Comparison of ENCODE assay signal across 41 cellular contexts in the genomic region with DNA sequence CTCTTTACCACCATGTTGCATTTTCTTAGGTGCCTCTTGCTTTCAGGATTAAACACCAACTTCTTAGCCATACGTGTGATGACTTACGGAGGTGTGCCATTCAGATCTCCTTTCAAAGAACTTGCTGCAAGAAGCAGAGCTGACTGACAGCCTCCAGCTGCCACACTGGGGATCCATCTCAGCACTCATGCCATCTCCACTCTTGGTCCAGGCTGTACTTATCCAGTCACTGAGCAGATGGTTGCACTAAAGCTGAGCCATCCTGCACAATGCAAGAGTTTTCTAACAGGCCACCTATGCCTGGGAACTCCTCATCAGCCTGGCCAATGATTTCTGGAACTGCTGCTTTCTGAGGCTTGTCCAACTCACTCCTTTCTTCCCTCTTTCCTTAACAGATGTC. TPM values are rescaled to one million over a fixed set of nuclear protein-coding genes. Genes with fewer than 3 reads are reported as not detected.
"Had no signal": no experiment of that assay in that cellular context is flagged by ENCODE, and none has a peak within 500 bp of the region (broad histone marks: within the 10 kb centered on the region; RNA-seq: fewer than 3 reads in every experiment).

No MANE protein-coding gene starts in this region.

- H3K4me1 Mint-ChIP-seq: activated CD4-positive, alpha-beta T cell treated with anti-CD3 and anti-CD28 coated beads, Interleukin-2, amount 10 ng/mL, durations not matched to agents 24 days and 14 days; activated naive CD8-positive, alpha-beta T cell treated with anti-CD3 and anti-CD28 coated beads for 36 hours; activated T-helper 17 cell treated with anti-CD3 and anti-CD28 coated beads, Interleukin-2, amount 50 U/mL, for 72 hours; central memory CD8-positive, alpha-beta T cell; WTC11 had no signal

- H3K4me1 ChIP-seq: body of pancreas, breast epithelium had no signal

- ATAC-seq: activated CD8-positive, alpha-beta T cell treated with anti-CD3 and anti-CD28 coated beads for 36 hours; activated naive CD4-positive, alpha-beta T cell treated with anti-CD3 and anti-CD28 coated beads, Interleukin-2, amount 50 U/mL, for 72 hours; activated T-cell treated with anti-CD3 and anti-CD28 coated beads, Interleukin-2, amount 50 U/mL, for 4 hours; activated T-cell treated with anti-CD3 and anti-CD28 coated beads, Interleukin-2, amount 50 U/mL, for 72 hours; activated T-helper 17 cell treated with anti-CD3 and anti-CD28 coated beads, Interleukin-2, amount 50 U/mL, for 72 hours; body of pancreas; WTC11 had no signal

- H3K27me3 ChIP-seq: adrenal gland, body of pancreas, brain microvascular endothelial cell, breast epithelium, cardiac muscle cell had no signal

- H3K9me3 ChIP-seq: adrenal gland, body of pancreas, breast epithelium had no signal

- FAIRE-seq: astrocyte, TTC549 had no signal

- DNase-seq: activated CD4-positive, alpha-beta memory T cell treated with anti-CD3 and anti-CD28 coated beads for 36 hours; activated CD4-positive, alpha-beta T cell treated with anti-CD3 and anti-CD28 coated beads for 4 hours; activated CD4-positive, alpha-beta T cell treated with anti-CD3 and anti-CD28 coated beads, Interleukin-2, amount 10 ng/mL, durations not matched to agents 24 days and 14 days; activated CD4-positive, alpha-beta T cell treated with anti-CD3 and anti-CD28 coated beads, Interleukin-2, amount 50 U/mL, for 1 hour; activated CD4-positive, alpha-beta T cell treated with anti-CD3 and anti-CD28 coated beads, Interleukin-2, amount 50 U/mL, for 4 hours; activated CD4-positive, CD25-positive, alpha-beta regulatory T cell treated with anti-CD3 and anti-CD28 coated beads, Interleukin-2, amount 50 U/mL, for 72 hours; activated CD8-positive, alpha-beta memory T cell treated with anti-CD3 and anti-CD28 coated beads, Interleukin-2, amount 50 U/mL, for 4 hours; activated CD8-positive, alpha-beta T cell treated with anti-CD3 and anti-CD28 coated beads for 36 hours; activated effector memory CD4-positive, alpha-beta T cell treated with anti-CD3 and anti-CD28 coated beads, Interleukin-2, amount 50 U/mL, for 16 hours; activated gamma-delta T cell treated with Interleukin-2 at 50 U/mL for 16 hours; activated naive CD4-positive, alpha-beta T cell; activated naive CD4-positive, alpha-beta T cell treated with anti-CD3 and anti-CD28 coated beads for 36 hours; activated naive CD4-positive, alpha-beta T cell treated with anti-CD3 and anti-CD28 coated beads, Interleukin-2, amount 50 U/mL, for 16 hours; activated naive CD8-positive, alpha-beta T cell treated with anti-CD3 and anti-CD28 coated beads for 36 hours; activated T-cell treated with anti-CD3 and anti-CD28 coated beads for 4 hours; activated T-cell treated with anti-CD3 and anti-CD28 coated beads, Interleukin-2, amount 50 U/mL, for 1 hour; activated T-cell treated with anti-CD3 and anti-CD28 coated beads, Interleukin-2, amount 50 U/mL, for 4 hours; activated T-cell treated with anti-CD3 and anti-CD28 coated beads, Interleukin-2, amount 50 U/mL, for 72 hours; adrenal gland; amniotic stem cell; aorta; body of pancreas; brain microvascular endothelial cell; caudate nucleus; cerebellar nuclear complex; T-helper 1 cell; T-helper 2 cell; T-helper 9 cell had no signal

- H3K27ac Mint-ChIP-seq: activated CD4-positive, alpha-beta memory T cell treated with anti-CD3 and anti-CD28 coated beads for 36 hours; activated CD4-positive, alpha-beta T cell treated with anti-CD3 and anti-CD28 coated beads, Interleukin-2, amount 10 ng/mL, durations not matched to agents 24 days and 14 days; activated CD8-positive, alpha-beta T cell treated with anti-CD3 and anti-CD28 coated beads for 36 hours; activated naive CD4-positive, alpha-beta T cell treated with anti-CD3 and anti-CD28 coated beads for 36 hours; activated naive CD4-positive, alpha-beta T cell treated with anti-CD3 and anti-CD28 coated beads, Interleukin-2, amount 50 U/mL, for 72 hours; activated naive CD8-positive, alpha-beta T cell treated with anti-CD3 and anti-CD28 coated beads for 36 hours; activated T-cell treated with anti-CD3 and anti-CD28 coated beads, Interleukin-2, amount 50 U/mL, for 72 hours; activated T-helper 1 cell treated with anti-CD3 and anti-CD28 coated beads, Interleukin-12 subunit alpha, Interleukin-12 subunit beta, Interleukin-2, Interleukin-4 antibody, amounts not matched to agents 30 ng/mL and 10 ng/mL and 1 ng/mL, durations not matched to agents 14 hours and 24 hours and 36 hours; activated T-helper 17 cell treated with anti-CD3 and anti-CD28 coated beads, Interleukin-2, amount 50 U/mL, for 72 hours; T-helper 1 cell treated with Interleukin-12 subunit alpha and Interleukin-12 subunit beta and Interleukin-4 antibody, amounts not matched to agents 30 μg/mL and 1 μg/mL, for 36 hours; T-helper 2 cell treated with Interferon-gamma antibody and Interleukin-4, amounts not matched to agents 5 μg/mL and 100 μg/mL, for 36 hours; WTC11 had no signal

- H3K36me3 Mint-ChIP-seq: activated CD4-positive, alpha-beta memory T cell treated with anti-CD3 and anti-CD28 coated beads for 36 hours; activated naive CD4-positive, alpha-beta T cell treated with anti-CD3 and anti-CD28 coated beads, Interleukin-2, amount 50 U/mL, for 72 hours; activated naive CD8-positive, alpha-beta T cell treated with anti-CD3 and anti-CD28 coated beads for 36 hours; WTC11 had no signal

- H3K27ac ChIP-seq: adrenal gland, body of pancreas, brain microvascular endothelial cell, breast epithelium, cardiac muscle cell, VCaP had no signal

- H3K4me3 Mint-ChIP-seq: activated CD4-positive, alpha-beta memory T cell treated with anti-CD3 and anti-CD28 coated beads for 36 hours; activated CD4-positive, alpha-beta T cell treated with anti-CD3 and anti-CD28 coated beads, Interleukin-2, amount 10 ng/mL, durations not matched to agents 24 days and 14 days; activated CD8-positive, alpha-beta T cell treated with anti-CD3 and anti-CD28 coated beads for 36 hours; activated naive CD4-positive, alpha-beta T cell treated with anti-CD3 and anti-CD28 coated beads for 36 hours; activated naive CD8-positive, alpha-beta T cell treated with anti-CD3 and anti-CD28 coated beads for 36 hours; activated T-cell treated with anti-CD3 and anti-CD28 coated beads, Interleukin-2, amount 50 U/mL, for 4 hours; activated T-cell treated with anti-CD3 and anti-CD28 coated beads, Interleukin-2, amount 50 U/mL, for 72 hours; activated T-helper 1 cell treated with anti-CD3 and anti-CD28 coated beads, Interleukin-12 subunit alpha, Interleukin-12 subunit beta, Interleukin-2, Interleukin-4 antibody, amounts not matched to agents 30 ng/mL and 10 ng/mL and 1 ng/mL, durations not matched to agents 14 hours and 24 hours and 36 hours; activated T-helper 17 cell treated with anti-CD3 and anti-CD28 coated beads, Interleukin-2, amount 50 U/mL, for 72 hours; central memory CD8-positive, alpha-beta T cell; T-helper 1 cell treated with Interleukin-12 subunit alpha and Interleukin-12 subunit beta and Interleukin-4 antibody, amounts not matched to agents 30 μg/mL and 1 μg/mL, for 36 hours; T-helper 2 cell treated with Interferon-gamma antibody and Interleukin-4, amounts not matched to agents 5 μg/mL and 100 μg/mL, for 36 hours; WTC11 had no signal

- H3K4me3 ChIP-seq: adrenal gland, body of pancreas, breast epithelium, cardiac muscle cell had no signal

- H3K36me3 ChIP-seq: adrenal gland, brain microvascular endothelial cell, breast epithelium, cardiac muscle cell had no signal

- H3K9me3 Mint-ChIP-seq: activated CD4-positive, alpha-beta memory T cell treated with anti-CD3 and anti-CD28 coated beads for 36 hours; activated CD4-positive, alpha-beta T cell treated with anti-CD3 and anti-CD28 coated beads, Interleukin-2, amount 10 ng/mL, durations not matched to agents 24 days and 14 days; activated CD8-positive, alpha-beta T cell treated with anti-CD3 and anti-CD28 coated beads for 36 hours; activated naive CD4-positive, alpha-beta T cell treated with anti-CD3 and anti-CD28 coated beads for 36 hours; activated naive CD8-positive, alpha-beta T cell treated with anti-CD3 and anti-CD28 coated beads for 36 hours; activated T-cell treated with anti-CD3 and anti-CD28 coated beads, Interleukin-2, amount 50 U/mL, for 4 hours; activated T-cell treated with anti-CD3 and anti-CD28 coated beads, Interleukin-2, amount 50 U/mL, for 72 hours; activated T-helper 1 cell treated with anti-CD3 and anti-CD28 coated beads, Interleukin-12 subunit alpha, Interleukin-12 subunit beta, Interleukin-2, Interleukin-4 antibody, amounts not matched to agents 30 ng/mL and 10 ng/mL and 1 ng/mL, durations not matched to agents 14 hours and 24 hours and 36 hours; activated T-helper 17 cell treated with anti-CD3 and anti-CD28 coated beads, Interleukin-2, amount 50 U/mL, for 72 hours; central memory CD8-positive, alpha-beta T cell; T-helper 1 cell treated with Interleukin-12 subunit alpha and Interleukin-12 subunit beta and Interleukin-4 antibody, amounts not matched to agents 30 μg/mL and 1 μg/mL, for 36 hours; T-helper 2 cell treated with Interferon-gamma antibody and Interleukin-4, amounts not matched to agents 5 μg/mL and 100 μg/mL, for 36 hours had no signal

- H3K27me3 Mint-ChIP-seq: activated CD4-positive, alpha-beta memory T cell treated with anti-CD3 and anti-CD28 coated beads for 36 hours had no signal

RNA-seq across cellular contexts. Expression of gene KIF6, which starts 31.4 kb away (rescaled TPM):
- total RNA-seq: body of pancreas had no signal

RNA-seq across cellular contexts. Expression of gene DAAM2, which starts 35.6 kb away (rescaled TPM):
- total RNA-seq: activated CD4-positive, alpha-beta memory T cell treated with anti-CD3 and anti-CD28 coated beads for 36 hours; activated CD4-positive, alpha-beta T cell treated with anti-CD3 and anti-CD28 coated beads, Interleukin-2, amount 10 ng/mL, durations not matched to agents 24 days and 14 days; activated CD8-positive, alpha-beta memory T cell treated with anti-CD3 and anti-CD28 coated beads for 36 hours; activated CD8-positive, alpha-beta T cell treated with anti-CD3 and anti-CD28 coated beads for 36 hours; activated naive CD4-positive, alpha-beta T cell treated with anti-CD3 and anti-CD28 coated beads for 36 hours; activated naive CD4-positive, alpha-beta T cell treated with anti-CD3 and anti-CD28 coated beads, Interleukin-2, amount 50 U/mL, for 72 hours; activated naive CD8-positive, alpha-beta T cell treated with anti-CD3 and anti-CD28 coated beads for 36 hours; activated T-cell treated with anti-CD3 and anti-CD28 coated beads, Interleukin-2, amount 50 U/mL, for 72 hours; activated T-helper 1 cell treated with anti-CD3 and anti-CD28 coated beads, Interleukin-12 subunit alpha, Interleukin-12 subunit beta, Interleukin-2, Interleukin-4 antibody, amounts not matched to agents 30 ng/mL and 10 ng/mL and 1 ng/mL, durations not matched to agents 14 hours and 24 hours and 36 hours; activated T-helper 17 cell treated with anti-CD3 and anti-CD28 coated beads, Interleukin-2, amount 50 U/mL, for 72 hours had no signal
